ENCODE assay signal across 16 cellular contexts in the genomic region with DNA sequence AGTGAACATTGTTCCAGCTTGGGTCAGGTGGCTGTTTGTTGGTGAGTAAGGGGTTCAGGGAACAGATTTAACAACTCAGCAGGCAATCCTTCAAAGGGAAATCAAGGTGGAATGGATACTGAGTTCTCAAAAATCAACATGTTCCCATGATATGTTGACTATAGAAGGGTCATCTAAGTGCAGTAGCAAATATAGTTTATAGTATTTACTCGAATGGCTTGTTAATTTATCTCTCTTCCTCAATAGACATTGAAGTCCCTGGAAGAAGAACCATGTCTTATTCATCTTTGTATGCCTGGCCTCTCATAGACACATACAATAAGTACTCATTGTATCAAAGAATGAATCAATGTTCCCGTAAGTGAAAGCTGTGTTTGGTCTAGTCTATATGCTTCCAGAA. TPM values are rescaled to one million over a fixed set of nuclear protein-coding genes. Genes with fewer than 3 reads are reported as not detected.
A peak's percentile ranks its signal among the peaks of the same experiment; 100 is the strongest.
DNase-seq lines count a peak whose midpoint lies in the region; ATAC-seq and TF ChIP-seq lines count a peak whose summit lies in the region.
"Had no signal": no experiment of that assay in that cellular context is flagged by ENCODE, and none has a peak within 500 bp of the region (broad histone marks: within the 10 kb centered on the region; RNA-seq: fewer than 3 reads in every experiment).

No MANE protein-coding gene starts in this region.

- H3K79me1 ChIP-seq in IMR-90 (ENCODE audit: low read depth in 1 of 2, low read length in 2 of 2), result peaks cover 0 to 4% of the 10 kb centered on the region in 2 experiments; a peak in 3 of 4 replicates

- in situ Hi-C loops in IMR-90 (cut with MboI; ENCODE audit: low sequenced_read_pairs), result no loop called here
- in situ Hi-C loops in mammary epithelial cell (cut with MboI; ENCODE audit: low sequenced_read_pairs in 2 of 2), result no loop called here

- peaks cover 10% of the 10 kb centered on the region for H3K36me3 Mint-ChIP-seq in Caco-2 (ENCODE audit: insufficient read depth, unreplicated experiment)
- H3K36me3 Mint-ChIP-seq: CD8-positive, alpha-beta memory T cell had no signal

- H3K27me3 ChIP-seq in Caco-2 (replicated peaks; ENCODE audit: control insufficient read depth, insufficient read depth, low read length) (no peaks in the 10 kb centered on the region), IMR-90 (ENCODE audit: control insufficient read depth, insufficient read depth, low read length) (no peaks in the 10 kb centered on the region), mammary epithelial cell (ENCODE audit: insufficient read depth, low read length) (no peaks in the 10 kb centered on the region), liver (ENCODE audit: control insufficient read depth in 4 of 4, insufficient read depth in 4 of 4, low read length in 3 of 4) (no peaks in the 10 kb centered on the region), smooth muscle cell (ENCODE audit: low read depth) (no peaks in the 10 kb centered on the region), esophagus squamous epithelium (no peaks in the 10 kb centered on the region)

- H3K9me1 ChIP-seq in IMR-90 (ENCODE audit: insufficient read depth, low read length), result peaks cover 13% of the 10 kb centered on the region

- TF ChIP-seq RAD21 in IMR-90 (IDR thresholded peaks at IDR 0.05; ENCODE audit: low read length), result no peak
- no peak for TF ChIP-seq RAD21 in liver (IDR thresholded peaks at IDR 0.05)

- H3K9me3 Mint-ChIP-seq in Caco-2 (ENCODE audit: unreplicated experiment), result no peaks in the 10 kb centered on the region
- H3K9me3 Mint-ChIP-seq: CD8-positive, alpha-beta memory T cell had no signal

- POLR2A ChIA-PET in Caco-2 (lab: Charles Lee) (interaction anchor here (2.3 kb wide), 1 partner anchor 24 kb away, joined by 14 read pairs; a partner anchor contains a TSS), IMR-90 (lab: Charles Lee; ENCODE audit: unreplicated experiment) (no interaction called here)

- H3K9ac ChIP-seq in IMR-90 (ENCODE audit: low read depth, low read length) (no peak overlapping the region), mammary epithelial cell (ENCODE audit: insufficient read depth, low read length) (no peak overlapping the region), liver (ENCODE audit: low read depth in 1 of 2, low read length in 2 of 2) (no peak overlapping the region), smooth muscle cell (ENCODE audit: low read depth) (no peak overlapping the region)

- H3K18ac ChIP-seq in IMR-90 (ENCODE audit: low read depth, low read length), result no peak overlapping the region

- H3K27ac ChIP-seq in IMR-90 (ENCODE audit: insufficient read depth, low read length) (no peak overlapping the region), mammary epithelial cell (ENCODE audit: insufficient read depth, low read depth, low read length) (peak overlapping the region; percentile 95), liver (ENCODE audit: low read depth in 1 of 2, low read length in 2 of 2) (peak overlapping the region; percentile 57 to 95), smooth muscle cell (ENCODE audit: low read depth) (no peak overlapping the region), esophagus squamous epithelium (no peak overlapping the region)

- TF ChIP-seq POLR2A in IMR-90 (IDR thresholded peaks at IDR 0.05; ENCODE audit: low read depth, low read length) (no peak), esophagus squamous epithelium (IDR thresholded peaks at IDR 0.05) (no peak)

- peak overlapping the region; percentile 89 for H3K27ac Mint-ChIP-seq in Caco-2 (ENCODE audit: unreplicated experiment)

- no peak overlapping the region for H3K23ac ChIP-seq in IMR-90 (ENCODE audit: low read depth, low read length)

- TF ChIP-seq CTCF in Caco-2 (IDR thresholded peaks at IDR 0.05; ENCODE audit: insufficient read depth in 1 of 2, low read depth in 1 of 2, low read length in 1 of 2, severe bottlenecking in 1 of 2, unreplicated experiment in 1 of 2) (no peak), IMR-90 (conservative IDR thresholded peaks at IDR 0.05; ENCODE audit: low read depth, low read length) (no peak), mammary epithelial cell (conservative IDR thresholded peaks at IDR 0.05 in 1 of 2, IDR thresholded peaks at IDR 0.05 in 1 of 2; ENCODE audit: extremely low read depth in 1 of 2, insufficient read depth in 1 of 2, low read depth in 1 of 2, low read length in 2 of 2) (no peak), liver (IDR thresholded peaks at IDR 0.05; ENCODE audit: low read depth, low read length, missing input control) (no peak), smooth muscle cell (IDR thresholded peaks at IDR 0.05; ENCODE audit: borderline replicate concordance, insufficient read depth, poor library complexity, severe bottlenecking) (no peak), esophagus squamous epithelium (IDR thresholded peaks at IDR 0.05) (no peak)

- H2AFZ ChIP-seq in IMR-90 (replicated peaks; ENCODE audit: low read length, poor library complexity) (no peak overlapping the region), mammary epithelial cell (ENCODE audit: low read depth, low read length) (no peak overlapping the region), smooth muscle cell (ENCODE audit: low read depth) (no peak overlapping the region)

- no peak overlapping the region for H3K4me2 ChIP-seq in IMR-90 (ENCODE audit: low read depth, low read length)
- H3K4me2 ChIP-seq in mammary epithelial cell (ENCODE audit: insufficient read depth, low read depth, low read length), result peak overlapping the region; percentile 39
- H3K4me2 ChIP-seq in smooth muscle cell, result no peak overlapping the region

- H2BK20ac ChIP-seq in IMR-90 (ENCODE audit: low read depth, low read length), result no peak overlapping the region

- no peak overlapping the region for H4K8ac ChIP-seq in IMR-90 (ENCODE audit: low read depth in 2 of 2, low read length in 2 of 2)

- H3K9me3 ChIP-seq in Caco-2 (no peaks in the 10 kb centered on the region), IMR-90 (ENCODE audit: control insufficient read depth, insufficient read depth, low read length) (no peaks in the 10 kb centered on the region), mammary epithelial cell (replicated peaks; ENCODE audit: insufficient read depth, low read length) (no peaks in the 10 kb centered on the region), liver (ENCODE audit: control insufficient read depth in 4 of 4, low read length in 3 of 4) (no peaks in the 10 kb centered on the region), smooth muscle cell (replicated peaks; ENCODE audit: low read depth) (no peaks in the 10 kb centered on the region), esophagus squamous epithelium (no peaks in the 10 kb centered on the region)

- peaks cover 85% of the 10 kb centered on the region for H3K4me1 ChIP-seq in Caco-2
- peaks cover 14% of the 10 kb centered on the region for H3K4me1 ChIP-seq in IMR-90 (ENCODE audit: control insufficient read depth, insufficient read depth, low read length)
- peaks cover 54% of the 10 kb centered on the region for H3K4me1 ChIP-seq in mammary epithelial cell (ENCODE audit: insufficient read depth, low read length)
- H3K4me1 ChIP-seq in liver (ENCODE audit: control insufficient read depth in 4 of 4, insufficient read depth in 4 of 4, low read length in 3 of 4), result peaks cover 11 to 54% (median 37%) of the 10 kb centered on the region in 4 donors
- peaks cover 11% of the 10 kb centered on the region for H3K4me1 ChIP-seq in smooth muscle cell (ENCODE audit: low read depth)
- peaks cover 0 to 41% (median 20%) of the 10 kb centered on the region in 3 donors for H3K4me1 ChIP-seq in esophagus squamous epithelium

- H3K14ac ChIP-seq in IMR-90 (replicated peaks; ENCODE audit: low read depth, low read length), result no peak overlapping the region

- H3K4me3 ChIP-seq in Caco-2 (ENCODE audit: low read depth, low read length) (no peak overlapping the region), IMR-90 (ENCODE audit: insufficient read depth, low read depth, low read length) (no peak overlapping the region), mammary epithelial cell (replicated peaks in 1 of 3; ENCODE audit: insufficient read depth in 1 of 3, low read depth in 2 of 3, low read length in 3 of 3) (no peak overlapping the region), liver (ENCODE audit: low read depth in 1 of 3, low read length in 3 of 3) (no peak overlapping the region), smooth muscle cell (no peak overlapping the region), esophagus squamous epithelium (no peak overlapping the region)

- intact Hi-C loops in Caco-2 (cut with micrococcal nuclease; ENCODE audit: unreplicated experiment) (no loop called here), IMR-90 (cut with micrococcal nuclease) (no loop called here), mammary epithelial cell (cut with micrococcal nuclease) (no loop called here), esophagus squamous epithelium (cut with DNase I) (no loop called here)

- dilution Hi-C loops in IMR-90 (cut with HindIII; ENCODE audit: low sequenced_read_pairs, unreplicated experiment) (no loop called here), mammary epithelial cell (cut with HindIII; ENCODE audit: low sequenced_read_pairs) (no loop called here)

- BruUV-seq in Caco-2 (replicated peaks; lab: Mats Ljungman, UMichigan), result no TSS peak
- BruUV-seq in IMR-90 (replicated peaks; lab: Mats Ljungman, UMichigan), result no TSS peak
- BruUV-seq in mammary epithelial cell (replicated peaks; lab: Mats Ljungman, UMichigan), result no TSS peak

- no peak overlapping the region for H3K4ac ChIP-seq in IMR-90 (ENCODE audit: low read depth, low read length)

- 0 out of 2 replicates have a peak overlapping the region, but pooled peaks have one; percentile 26 for H2AK5ac ChIP-seq in IMR-90 (ENCODE audit: low read depth, low read length)

- no peak overlapping the region for H2BK120ac ChIP-seq in IMR-90 (ENCODE audit: low read depth, low read length)

- WGBS in IMR-90 (ENCODE audit: extremely low coverage in 2 of 2, insufficient read length in 1 of 2), 2 experiments, result no CpG with 5 or more reads among the region's 2 CpGs
- 100% methylated on average over 2 of the region's 2 CpGs for WGBS in mammary epithelial cell (ENCODE audit: low coverage, missing lambda C conversion rate)
- 78% methylated on average over 2 of the region's 2 CpGs for WGBS in liver
- WGBS in smooth muscle cell (ENCODE audit: low lambda C conversion rate), result 94% methylated on average over 2 of the region's 2 CpGs
- 83 to 94% methylated on average over 2 of the region's 2 CpGs for WGBS in esophagus squamous epithelium, 2 donors

- no peak overlapping the region for H2AK9ac ChIP-seq in IMR-90 (replicated peaks; ENCODE audit: low read depth, low read length, poor library complexity)

- H3K56ac ChIP-seq in IMR-90 (ENCODE audit: extremely low read depth, insufficient read depth, low read length), result no peak overlapping the region

- peaks cover 23% of the 10 kb centered on the region for H3K4me1 Mint-ChIP-seq in Caco-2 (ENCODE audit: low read depth, unreplicated experiment)

- no peaks in the 10 kb centered on the region for H3K27me3 Mint-ChIP-seq in Caco-2 (ENCODE audit: insufficient read depth, unreplicated experiment)
- H3K27me3 Mint-ChIP-seq: CD8-positive, alpha-beta memory T cell had no signal

- H2BK15ac ChIP-seq in IMR-90 (ENCODE audit: low read depth, low read length), result 0 out of 3 replicates have a peak overlapping the region, but pooled peaks have one; percentile 66

- no peak overlapping the region for H3K4me3 Mint-ChIP-seq in Caco-2 (ENCODE audit: unreplicated experiment)

- no peak for ATAC-seq in IMR-90 (ENCODE audit: low read depth)

- H4K20me1 ChIP-seq in IMR-90 (ENCODE audit: insufficient read depth, low read length) (no peaks in the 10 kb centered on the region), mammary epithelial cell (ENCODE audit: insufficient read depth, low read length) (no peaks in the 10 kb centered on the region), smooth muscle cell (ENCODE audit: low read depth) (no peaks in the 10 kb centered on the region)

- CTCF ChIA-PET in Caco-2 (lab: Charles Lee) (no interaction called here), IMR-90 (lab: Yijun Ruan, JAX) (interaction anchor here (0.7 kb wide), 1 partner anchor 150 kb away, joined by 3 read pairs; no protein-coding TSS in a partner anchor), mammary epithelial cell (lab: Charles Lee; ENCODE audit: low non-redundant PET) (no interaction called here)

- no peaks in the 10 kb centered on the region for H3K36me3 ChIP-seq in Caco-2 (ENCODE audit: control insufficient read depth, insufficient read depth, low read length)
- H3K36me3 ChIP-seq in IMR-90 (ENCODE audit: control insufficient read depth, insufficient read depth, low read length), result no peaks in the 10 kb centered on the region
- no peaks in the 10 kb centered on the region for H3K36me3 ChIP-seq in mammary epithelial cell (ENCODE audit: insufficient read depth, low read length)
- H3K36me3 ChIP-seq in liver (ENCODE audit: control insufficient read depth in 4 of 4, insufficient read depth in 3 of 4, low read depth in 1 of 4, low read length in 3 of 4), result peaks cover 0 to 2% (median 0%) of the 10 kb centered on the region in 4 donors
- no peaks in the 10 kb centered on the region for H3K36me3 ChIP-seq in smooth muscle cell (ENCODE audit: low read depth)
- H3K36me3 ChIP-seq in esophagus squamous epithelium, result no peaks in the 10 kb centered on the region

- DNase-seq in Caco-2 (no peak), IMR-90 (no peak), mammary epithelial cell (no peak), kidney glomerular epithelial cell (lab: John Stamatoyannopoulos, UW) (no peak), NCI-H526 treated with DMSO at 0.1 percent for 48 hours (lab: John Stamatoyannopoulos, UW) (no peak), smooth muscle cell (lab: John Stamatoyannopoulos, UW; ENCODE audit: unreplicated experiment) (no peak), esophagus squamous epithelium (lab: John Stamatoyannopoulos, UW) (no peak)
- DNase-seq: CD8-positive, alpha-beta memory T cell; DMS 273 treated with DMSO at 0.1 percent for 48 hours; H7; Karpas-422; NCI-H187 treated with DMSO at 0.1 percent for 48 hours; NCI-H2171; NCI-H510A; SIG-M5 had no signal

- no peak overlapping the region for H2BK5ac ChIP-seq in IMR-90 (ENCODE audit: low read depth, low read length, poor library complexity, severe bottlenecking)

- H4K91ac ChIP-seq in IMR-90 (ENCODE audit: insufficient read depth, low read depth, low read length), result no peak overlapping the region; the same call in 1 of the 2 replicates

- H3K79me2 ChIP-seq in mammary epithelial cell (ENCODE audit: insufficient read depth, low read length) (peaks cover 4% of the 10 kb centered on the region), smooth muscle cell (ENCODE audit: low read depth) (no peaks in the 10 kb centered on the region)

- no peak overlapping the region for H4K5ac ChIP-seq in IMR-90 (ENCODE audit: low read depth, low read length)

- no peaks in the 10 kb centered on the region for H3F3A ChIP-seq in smooth muscle cell (ENCODE audit: low read depth)

RNA-seq across cellular contexts. Expression of a gene that starts 24.5 kb away (rescaled TPM):
- 22.4 and 30.8 TPM in 2 replicates for total RNA-seq in Caco-2 (2022)
- 70.1 and 78.6 TPM in 2 replicates for total RNA-seq in IMR-90 (2012; rRNA removed)
- 38.5 and 59.0 TPM in 2 replicates for polyA plus RNA-seq in IMR-90 (2012; rRNA removed)
- 16.4 and 21.0 TPM in 2 replicates for polyA plus RNA-seq in IMR-90 (2012; cell fraction: cytosol; rRNA removed)
- polyA plus RNA-seq in IMR-90 (2012; cell fraction: nucleus; rRNA removed; ENCODE audit: low replicate concordance), result 213 and 221 TPM in 2 replicates
- 100 to 1,000 TPM; 190 to 291 TPM for total RNA-seq in mammary epithelial cell
- 367 TPM for polyA plus RNA-seq in mammary epithelial cell
- 673 TPM for polyA minus RNA-seq in mammary epithelial cell
- 10 to 100 TPM; 34.4 to 36.3 TPM for total RNA-seq in liver
- polyA plus RNA-seq in liver, result 10 to 100 TPM; 24.1 to 37.0 TPM
- 147 and 195 TPM in 2 replicates for total RNA-seq in smooth muscle cell
- 135 and 192 TPM in 2 replicates for polyA plus RNA-seq in smooth muscle cell
- 10 to 100 TPM; 17.6 to 30.4 (median 24.9) TPM for total RNA-seq in esophagus squamous epithelium

Comparison
In these comparisons a context has a peak if more than half of its experiments do, and no peak if none do; other contexts are left out.
1. H3K27ac ChIP-seq: peak in mammary epithelial cell (single experiment) and liver (2 of 2); none in IMR-90 (single experiment), smooth muscle cell (single experiment) and esophagus squamous epithelium (0 of 4).